In the genomic region with DNA sequence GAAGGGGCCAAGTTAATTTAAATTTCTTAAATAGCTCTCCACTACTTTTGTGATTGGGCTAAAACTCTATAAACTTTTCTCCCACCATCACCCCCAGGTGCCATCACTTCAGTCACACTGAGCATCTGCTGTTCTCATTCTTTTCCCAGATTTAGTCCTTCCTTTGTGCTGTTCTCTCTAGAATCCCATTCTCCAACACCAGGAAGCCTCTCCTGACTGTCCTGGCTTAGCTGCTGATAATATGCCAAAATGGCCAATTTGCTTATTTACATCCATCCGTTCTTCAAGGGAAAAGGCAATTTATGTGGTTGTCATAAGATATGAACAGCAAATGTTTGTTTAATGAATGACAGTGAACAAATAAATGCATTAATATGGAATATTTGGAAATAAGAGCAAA, we compare ENCODE assay signal across 30 cellular contexts. TPM values are rescaled to one million over a fixed set of nuclear protein-coding genes. Genes with fewer than 3 reads are reported as not detected.
DNase-seq lines count a peak whose midpoint lies in the region; ATAC-seq, FAIRE-seq and TF ChIP-seq lines count a peak whose summit lies in the region.
"Had no signal": no experiment of that assay in that cellular context is flagged by ENCODE, and none has a peak within 500 bp of the region (broad histone marks: within the 10 kb centered on the region; RNA-seq: fewer than 3 reads in every experiment).

No MANE protein-coding gene starts in this region.

- H3K4ac ChIP-seq in IMR-90 (ENCODE audit: low read depth, low read length): peak overlapping the region; percentile 6; the same call in 1 of the 2 replicates

- TF ChIP-seq POLR2A in IMR-90 (IDR thresholded peaks at IDR 0.05; ENCODE audit: low read depth, low read length): no peak

- H3K79me2 ChIP-seq in astrocyte (ENCODE audit: insufficient read depth, low read length) (no peaks in the 10 kb centered on the region), keratinocyte (ENCODE audit: control insufficient read depth, insufficient read depth, low read length) (no peaks in the 10 kb centered on the region)

- H3K36me3 ChIP-seq in IMR-90 (ENCODE audit: control insufficient read depth, insufficient read depth, low read length) (no peaks in the 10 kb centered on the region), astrocyte (ENCODE audit: insufficient read depth, low read length) (no peaks in the 10 kb centered on the region), keratinocyte (ENCODE audit: control insufficient read depth in 2 of 2, extremely low read depth in 1 of 2, insufficient read depth in 2 of 2, low read length in 2 of 2) (no peaks in the 10 kb centered on the region)
- H3K36me3 ChIP-seq: left ventricle myocardium inferior, spleen had no signal

- dilution Hi-C loops in IMR-90 (cut with HindIII; ENCODE audit: low sequenced_read_pairs, unreplicated experiment): no loop called here
- dilution Hi-C loops in keratinocyte (cut with MboI; ENCODE audit: extremely low pct_ligation_motif_present, low sequenced_read_pairs): no loop called here

- H3K9ac ChIP-seq in IMR-90 (ENCODE audit: low read depth, low read length): no peak overlapping the region
- H3K9ac ChIP-seq in astrocyte (ENCODE audit: low read length): peak overlapping the region; percentile 35
- peak overlapping the region; percentile 82 for H3K9ac ChIP-seq in keratinocyte (ENCODE audit: control insufficient read depth, extremely low read depth, insufficient read depth, low read length)

- H3K9me3 ChIP-seq in IMR-90 (ENCODE audit: control insufficient read depth, insufficient read depth, low read length) (no peaks in the 10 kb centered on the region; the same call in 1 of the 2 replicates), astrocyte (ENCODE audit: insufficient read depth, low read depth, low read length) (no peaks in the 10 kb centered on the region), keratinocyte (ENCODE audit: control insufficient read depth, low read depth, low read length) (peaks cover 2% of the 10 kb centered on the region)
- H3K9me3 ChIP-seq: left ventricle myocardium inferior, spleen had no signal

- H3K14ac ChIP-seq in IMR-90 (replicated peaks; ENCODE audit: low read depth, low read length): no peak overlapping the region

- H3K9me3 Mint-ChIP-seq in astrocyte (ENCODE audit: unreplicated experiment): no peaks in the 10 kb centered on the region
- peaks cover 8% of the 10 kb centered on the region for H3K9me3 Mint-ChIP-seq in type B pancreatic cell
- H3K9me3 Mint-ChIP-seq: activated T-cell treated with anti-CD3 and anti-CD28 coated beads, Interleukin-2, amount 50 U/mL, for 72 hours; CD4-positive, CD25-positive, alpha-beta regulatory T cell; effector memory CD8-positive, alpha-beta T cell; naive thymus-derived CD8-positive, alpha-beta T cell; stimulated activated effector memory CD8-positive, alpha-beta T cell treated with anti-CD3 and anti-CD28 coated beads, Interleukin-12 subunit alpha, Interleukin-12 subunit beta, amount 100 ng/mL, for 72 hours had no signal

- TF ChIP-seq RAD21 in IMR-90 (IDR thresholded peaks at IDR 0.05; ENCODE audit: low read length): no peak

- H3K27me3 ChIP-seq in IMR-90 (ENCODE audit: control insufficient read depth, insufficient read depth, low read length): peaks cover 49% of the 10 kb centered on the region
- H3K27me3 ChIP-seq in astrocyte (ENCODE audit: insufficient read depth, low read length): no peaks in the 10 kb centered on the region
- no peaks in the 10 kb centered on the region for H3K27me3 ChIP-seq in keratinocyte (ENCODE audit: control insufficient read depth, extremely low read depth, insufficient read depth, low read length)

- H3K9me1 ChIP-seq in IMR-90 (ENCODE audit: insufficient read depth, low read length) (peaks cover 3% of the 10 kb centered on the region; the same call in 1 of the 2 replicates), keratinocyte (ENCODE audit: control insufficient read depth, extremely low read depth, insufficient read depth, low read length) (no peaks in the 10 kb centered on the region)

- in situ Hi-C loops in IMR-90 (cut with MboI; ENCODE audit: low sequenced_read_pairs): no loop called here

- peak overlapping the region; percentile 63 for H3K27ac Mint-ChIP-seq in astrocyte (ENCODE audit: unreplicated experiment)
- H3K27ac Mint-ChIP-seq in type B pancreatic cell: peak overlapping the region; percentile 96
- H3K27ac Mint-ChIP-seq: activated CD8-positive, alpha-beta memory T cell treated with anti-CD3 and anti-CD28 coated beads, Interleukin-2, amount 10 ng/mL, durations not matched to agents 7 days and 5 days; activated T-cell treated with anti-CD3 and anti-CD28 coated beads, Interleukin-2, amount 50 U/mL, for 72 hours; CD4-positive, CD25-positive, alpha-beta regulatory T cell; effector memory CD8-positive, alpha-beta T cell; naive thymus-derived CD8-positive, alpha-beta T cell; stimulated activated effector memory CD8-positive, alpha-beta T cell treated with anti-CD3 and anti-CD28 coated beads, Interleukin-12 subunit alpha, Interleukin-12 subunit beta, amount 100 ng/mL, for 72 hours; WTC11 had no signal

- no peak overlapping the region for H2AK9ac ChIP-seq in IMR-90 (replicated peaks; ENCODE audit: low read depth, low read length, poor library complexity)

- CTCF ChIA-PET in IMR-90 (lab: Yijun Ruan, JAX): interaction anchor here (0.6 to 0.7 kb wide), 3 partner anchors 11 to 57 kb away, joined by 3 to 5 read pairs (median 3); no protein-coding TSS in a partner anchor

- H2BK20ac ChIP-seq in IMR-90 (ENCODE audit: low read depth, low read length): 0 out of 2 replicates have a peak overlapping the region, but pooled peaks have one; percentile 16

- TF ChIP-seq CTCF in IMR-90 (conservative IDR thresholded peaks at IDR 0.05; ENCODE audit: low read depth, low read length): no peak
- TF ChIP-seq CTCF in astrocyte (IDR thresholded peaks at IDR 0.05; ENCODE audit: insufficient read depth, low read depth, low read length): no peak
- TF ChIP-seq CTCF in keratinocyte (optimal IDR thresholded peaks at IDR 0.05 in 1 of 3, IDR thresholded peaks at IDR 0.05 in 1 of 3, conservative IDR thresholded peaks at IDR 0.05 in 1 of 3; ENCODE audit: extremely low read depth in 1 of 3, insufficient read depth in 2 of 3, low read length in 3 of 3): no peak
- TF ChIP-seq CTCF in type B pancreatic cell (conservative IDR thresholded peaks at IDR 0.05): no peak

- H3K27me3 Mint-ChIP-seq in astrocyte (ENCODE audit: low read depth, unreplicated experiment) (no peaks in the 10 kb centered on the region), type B pancreatic cell (peaks cover 5% of the 10 kb centered on the region)

- H2AFZ ChIP-seq in IMR-90 (replicated peaks; ENCODE audit: low read length, poor library complexity): no peak overlapping the region
- no peak overlapping the region for H2AFZ ChIP-seq in astrocyte (ENCODE audit: low read depth, low read length)
- H2AFZ ChIP-seq in keratinocyte (ENCODE audit: control insufficient read depth, low read length): no peak overlapping the region

- POLR2A ChIA-PET in IMR-90 (lab: Charles Lee; ENCODE audit: unreplicated experiment): no interaction called here

- ATAC-seq in IMR-90 (ENCODE audit: low read depth): peak; percentile 35
- ATAC-seq: activated CD8-positive, alpha-beta memory T cell treated with anti-CD3 and anti-CD28 coated beads, Interleukin-2, amount 10 ng/mL, durations not matched to agents 7 days and 5 days; activated T-cell treated with anti-CD3 and anti-CD28 coated beads, Interleukin-2, amount 50 U/mL, for 72 hours; effector memory CD8-positive, alpha-beta T cell; naive thymus-derived CD8-positive, alpha-beta T cell; stimulated activated effector memory CD8-positive, alpha-beta T cell treated with anti-CD3 and anti-CD28 coated beads, Interleukin-12 subunit alpha, Interleukin-12 subunit beta, amount 100 ng/mL, for 72 hours; WTC11 had no signal

- no peak overlapping the region for H2BK120ac ChIP-seq in IMR-90 (ENCODE audit: low read depth, low read length)

- no peak overlapping the region for H4K5ac ChIP-seq in IMR-90 (ENCODE audit: low read depth, low read length)

- WGBS in IMR-90 (ENCODE audit: extremely low coverage in 2 of 2, insufficient read length in 1 of 2), 2 experiments: no CpG with 5 or more reads among the region's 1 CpG

- H3K36me3 Mint-ChIP-seq in astrocyte (ENCODE audit: low read depth, unreplicated experiment) (no peaks in the 10 kb centered on the region), type B pancreatic cell (peaks cover 4% of the 10 kb centered on the region)
- H3K36me3 Mint-ChIP-seq: activated CD8-positive, alpha-beta memory T cell treated with anti-CD3 and anti-CD28 coated beads, Interleukin-2, amount 10 ng/mL, durations not matched to agents 7 days and 5 days; CD4-positive, CD25-positive, alpha-beta regulatory T cell; naive thymus-derived CD8-positive, alpha-beta T cell; stimulated activated effector memory CD8-positive, alpha-beta T cell treated with anti-CD3 and anti-CD28 coated beads, Interleukin-12 subunit alpha, Interleukin-12 subunit beta, amount 100 ng/mL, for 72 hours; WTC11 had no signal

- peak overlapping the region; percentile 29; the same call in 1 of the 2 replicates for H2AK5ac ChIP-seq in IMR-90 (ENCODE audit: low read depth, low read length)

- H4K91ac ChIP-seq in IMR-90 (ENCODE audit: insufficient read depth, low read depth, low read length): no peak overlapping the region

- H2BK5ac ChIP-seq in IMR-90 (ENCODE audit: low read depth, low read length, poor library complexity, severe bottlenecking): no peak overlapping the region

- no TSS peak for BruUV-seq in IMR-90 (replicated peaks; lab: Mats Ljungman, UMichigan)

- 0 out of 3 replicates have a peak overlapping the region, but pooled peaks have one; percentile 33 for H2BK15ac ChIP-seq in IMR-90 (ENCODE audit: low read depth, low read length)

- no peak for DNase-seq in IMR-90
- no peak for DNase-seq in astrocyte (ENCODE audit: low read depth)
- no peak for DNase-seq in keratinocyte (ENCODE audit: low read depth, low spot score)
- DNase-seq in type B pancreatic cell (ENCODE audit: extremely low spot score, unreplicated experiment): no peak
- DNase-seq in HuH-7.5 (ENCODE audit: low spot score): no peak
- DNase-seq in pons (ENCODE audit: low spot score): no peak
- no peak for DNase-seq in stimulated activated CD4-positive, alpha-beta T cell treated with anti-CD3 and anti-CD28 coated beads, Interleukin-2, amount 100 ng/mL, for 24 hours
- DNase-seq: activated CD8-positive, alpha-beta memory T cell treated with anti-CD3 and anti-CD28 coated beads, Interleukin-2, amount 10 ng/mL, durations not matched to agents 7 days and 5 days; activated naive CD4-positive, alpha-beta T cell treated with Interleukin-2 at 50 U/mL for 16 hours; activated T-cell treated with anti-CD3 and anti-CD28 coated beads, Interleukin-2, amount 50 U/mL, for 72 hours; CD4-positive, CD25-positive, alpha-beta regulatory T cell; cortex of kidney; DMS 273 treated with DMSO at 0.1 percent for 48 hours; effector memory CD8-positive, alpha-beta T cell; GOT3; hypothalamus; left ventricle myocardium inferior; midbrain; naive thymus-derived CD8-positive, alpha-beta T cell; NCI-H2029 treated with DMSO at 0.1 percent for 48 hours; NCI-H526; NK-92 treated with Interleukin-12 subunit alpha and Interleukin-12 subunit beta, amount 100 ng/mL, for 24 hours; occipital lobe; retina; SHP77 treated with DMSO at 0.1 percent for 48 hours; spleen; stimulated activated CD4-positive, alpha-beta T cell treated with anti-CD3 and anti-CD28 coated beads, Interleukin-4, amount 100 ng/mL, for 1 hour had no signal

- no peaks in the 10 kb centered on the region for H3K79me1 ChIP-seq in IMR-90 (ENCODE audit: low read depth in 1 of 2, low read length in 2 of 2)

- no peak overlapping the region for H3K23ac ChIP-seq in IMR-90 (ENCODE audit: low read depth, low read length)

- no peak overlapping the region for H3K56ac ChIP-seq in IMR-90 (ENCODE audit: extremely low read depth, insufficient read depth, low read length)

- peaks cover 4% of the 10 kb centered on the region for H3K4me1 Mint-ChIP-seq in astrocyte (ENCODE audit: low read depth, unreplicated experiment)
- H3K4me1 Mint-ChIP-seq in type B pancreatic cell (ENCODE audit: unreplicated experiment): peaks cover 24% of the 10 kb centered on the region
- H3K4me1 Mint-ChIP-seq: activated CD8-positive, alpha-beta memory T cell treated with anti-CD3 and anti-CD28 coated beads, Interleukin-2, amount 10 ng/mL, durations not matched to agents 7 days and 5 days; CD4-positive, CD25-positive, alpha-beta regulatory T cell; stimulated activated effector memory CD8-positive, alpha-beta T cell treated with anti-CD3 and anti-CD28 coated beads, Interleukin-12 subunit alpha, Interleukin-12 subunit beta, amount 100 ng/mL, for 72 hours had no signal

- FAIRE-seq in astrocyte (lab: Jason Lieb, UNC) (no peak), keratinocyte (lab: Jason Lieb, UNC) (peak; percentile 32)
- FAIRE-seq: urothelium cell line had no signal

- no peaks in the 10 kb centered on the region for H4K20me1 ChIP-seq in IMR-90 (ENCODE audit: insufficient read depth, low read length)
- no peaks in the 10 kb centered on the region for H4K20me1 ChIP-seq in astrocyte (ENCODE audit: insufficient read depth, low read length)
- no peaks in the 10 kb centered on the region for H4K20me1 ChIP-seq in keratinocyte (ENCODE audit: control insufficient read depth, extremely low read depth, insufficient read depth, low read length)

- H3K27ac ChIP-seq in IMR-90 (ENCODE audit: insufficient read depth, low read length): no peak overlapping the region
- H3K27ac ChIP-seq in astrocyte (ENCODE audit: low read depth, low read length): peak overlapping the region; percentile 74
- H3K27ac ChIP-seq in keratinocyte (ENCODE audit: control insufficient read depth, insufficient read depth, low read length): peak overlapping the region; percentile 100
- H3K27ac ChIP-seq: left ventricle myocardium inferior, spleen had no signal

- no peak overlapping the region; the same call in 1 of the 2 replicates for H3K18ac ChIP-seq in IMR-90 (ENCODE audit: low read depth, low read length)

- H4K8ac ChIP-seq in IMR-90 (ENCODE audit: low read depth in 2 of 2, low read length in 2 of 2): 0 out of 4 replicates have a peak overlapping the region, but pooled peaks of 1 of the 2 experiments have one; percentile 20

- H3K4me3 Mint-ChIP-seq in astrocyte (ENCODE audit: unreplicated experiment): no peak overlapping the region
- no peak overlapping the region for H3K4me3 Mint-ChIP-seq in type B pancreatic cell
- H3K4me3 Mint-ChIP-seq: activated CD8-positive, alpha-beta memory T cell treated with anti-CD3 and anti-CD28 coated beads, Interleukin-2, amount 10 ng/mL, durations not matched to agents 7 days and 5 days; activated T-cell treated with anti-CD3 and anti-CD28 coated beads, Interleukin-2, amount 50 U/mL, for 72 hours; CD4-positive, CD25-positive, alpha-beta regulatory T cell; effector memory CD8-positive, alpha-beta T cell; naive thymus-derived CD8-positive, alpha-beta T cell; stimulated activated effector memory CD8-positive, alpha-beta T cell treated with anti-CD3 and anti-CD28 coated beads, Interleukin-12 subunit alpha, Interleukin-12 subunit beta, amount 100 ng/mL, for 72 hours; WTC11 had no signal

- H3K4me1 ChIP-seq in IMR-90 (ENCODE audit: control insufficient read depth, insufficient read depth, low read length) (peaks cover 5% of the 10 kb centered on the region; the same call in 1 of the 2 replicates), astrocyte (ENCODE audit: insufficient read depth, low read length) (peaks cover 18% of the 10 kb centered on the region), keratinocyte (ENCODE audit: control insufficient read depth, extremely low read depth, insufficient read depth, low read length) (peaks cover 73% of the 10 kb centered on the region)
- H3K4me1 ChIP-seq: left ventricle myocardium inferior had no signal

- H3K4me2 ChIP-seq in IMR-90 (ENCODE audit: low read depth, low read length) (no peak overlapping the region), astrocyte (ENCODE audit: low read length) (peak overlapping the region; percentile 39), keratinocyte (ENCODE audit: control insufficient read depth, extremely low read depth, insufficient read depth, low read depth, low read length) (peak overlapping the region; percentile 76)

- intact Hi-C loops in IMR-90 (cut with micrococcal nuclease): loop anchor here (2.0 kb wide), 2 partner anchors 18 to 26 kb away; no protein-coding TSS in a partner anchor

- H3K4me3 ChIP-seq in IMR-90 (ENCODE audit: insufficient read depth, low read depth, low read length) (no peak overlapping the region), astrocyte (ENCODE audit: insufficient read depth, low read depth, low read length) (no peak overlapping the region), keratinocyte (ENCODE audit: control insufficient read depth in 2 of 3, extremely low read depth in 1 of 3, insufficient read depth in 2 of 3, low read depth in 1 of 3, low read length in 3 of 3) (peak overlapping the region in 1 of 3 experiments; percentile 21)
- H3K4me3 ChIP-seq: left ventricle myocardium inferior, spleen had no signal

RNA-seq across cellular contexts. Expression of a gene that starts 44.1 kb away (rescaled TPM):
- total RNA-seq in IMR-90 (2012; rRNA removed): under 0.01 TPM in 1 of 2 replicates, not detected in the other
- polyA plus RNA-seq in IMR-90 (2012; rRNA removed): not detected in 2 replicates
- not detected in 2 replicates for polyA plus RNA-seq in IMR-90 (2012; cell fraction: cytosol; rRNA removed)
- polyA plus RNA-seq in IMR-90 (2012; cell fraction: nucleus; rRNA removed; ENCODE audit: low replicate concordance): not detected in 2 replicates
- not detected in 2 replicates for total RNA-seq in astrocyte
- polyA plus RNA-seq in keratinocyte: 1,464 to 2,372 TPM (median 2,189 TPM) in 3 replicates
- polyA plus RNA-seq in keratinocyte (2011; ENCODE audit: low read depth): 343 TPM
- polyA plus RNA-seq in keratinocyte (2011; cell fraction: cytosol; rRNA removed): 794 and 1,175 TPM in 2 replicates
- polyA plus RNA-seq in keratinocyte (2011; cell fraction: nucleus; rRNA removed): 2,544 and 2,862 TPM in 2 replicates
- polyA plus RNA-seq in keratinocyte (2012; ENCODE audit: low replicate concordance): 611 and 1,527 TPM in 2 replicates
- polyA minus RNA-seq in keratinocyte: 503 to 930 TPM (median 667 TPM) in 3 replicates
- 726 TPM for polyA minus RNA-seq in keratinocyte (2011; cell fraction: cytosol; rRNA and poly(A)+ RNA removed)
- 610 and 1,073 TPM in 2 replicates for polyA minus RNA-seq in keratinocyte (2011; cell fraction: nucleus; rRNA and poly(A)+ RNA removed)
- total RNA-seq in type B pancreatic cell (ENCODE audit: low replicate concordance): 21.7 and 22.1 TPM in 2 replicates
- total RNA-seq: activated CD8-positive, alpha-beta memory T cell treated with anti-CD3 and anti-CD28 coated beads, Interleukin-2, amount 10 ng/mL, durations not matched to agents 7 days and 5 days; activated T-cell treated with anti-CD3 and anti-CD28 coated beads, Interleukin-2, amount 50 U/mL, for 72 hours; CD4-positive, CD25-positive, alpha-beta regulatory T cell; left ventricle myocardium inferior; naive thymus-derived CD8-positive, alpha-beta T cell; occipital lobe; spleen; WTC11 had no signal
- polyA plus RNA-seq: CD4-positive, CD25-positive, alpha-beta regulatory T cell; naive thymus-derived CD8-positive, alpha-beta T cell had no signal

Comparison
In these comparisons a context has a peak if more than half of its experiments do, and no peak if none do; other contexts are left out.
1. RNA of a gene that starts 44.1 kb away (total RNA-seq): 21.7 to 22.1 TPM in type B pancreatic cell; under 0.01 TPM in IMR-90 and not detected in astrocyte; every median in the first group is over 10 times any median in the second.